In the genomic region with DNA sequence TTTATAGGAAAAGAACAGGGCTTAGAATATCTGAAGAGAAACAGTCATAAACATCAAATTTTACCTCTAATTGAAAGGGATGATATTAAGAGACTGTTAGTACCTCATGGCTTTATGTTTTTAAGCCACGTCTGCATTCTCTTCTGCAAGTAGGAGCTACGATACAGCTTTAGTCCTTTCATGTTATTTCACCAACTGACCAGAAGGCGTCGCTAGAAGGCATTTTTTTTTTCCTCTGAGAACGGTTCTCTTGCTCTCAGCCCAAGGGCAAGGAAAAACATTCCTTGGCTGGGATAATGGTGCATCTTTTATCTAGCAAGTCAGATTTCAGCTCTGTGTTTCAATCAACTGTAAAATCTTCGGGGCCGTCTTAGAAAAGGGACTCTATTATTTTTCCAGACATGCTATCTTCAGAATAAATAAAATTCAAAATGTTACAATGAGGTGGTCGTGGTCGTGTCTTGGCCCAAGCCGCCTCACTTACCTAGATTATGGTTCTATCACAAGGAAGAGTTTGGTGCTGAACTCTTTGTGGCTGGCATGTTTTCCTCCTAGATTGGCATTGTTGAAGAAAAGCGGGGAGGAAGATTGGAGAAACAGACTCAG, we compare ENCODE assay signal across 8 cellular contexts. TPM values are rescaled to one million over a fixed set of nuclear protein-coding genes. Genes with fewer than 3 reads are reported as not detected.
A peak's percentile ranks its signal among the peaks of the same experiment; 100 is the strongest.
DNase-seq lines count a peak whose midpoint lies in the region; TF ChIP-seq lines count a peak whose summit lies in the region.

No MANE protein-coding gene starts in this region.

- H3K27ac ChIP-seq in AG04450 (ENCODE audit: low read depth, low read length) (no peak overlapping the region), RWPE1 (no peak overlapping the region)

- H3K4me3 ChIP-seq in AG04450 (ENCODE audit: low read depth, low read length) (peak overlapping the region; percentile 32; the same call in 1 of the 2 replicates), LNCaP clone FGC (ENCODE audit: low read depth, low read length) (no peak overlapping the region; the same call in 1 of the 2 replicates), cardiac fibroblast (replicated peaks in 1 of 2; ENCODE audit: low read depth in 2 of 2, low read length in 2 of 2) (peak overlapping the region; percentile 2 to 5)

- H3K9me3 ChIP-seq in AG04450 (ENCODE audit: control insufficient read depth, insufficient read depth, low read length): no peaks in the 10 kb centered on the region

- POLR2A ChIA-PET in AG04450 (lab: Yijun Ruan, JAX): no interaction called here
- POLR2A ChIA-PET in RWPE1 (lab: Yijun Ruan, JAX; ENCODE audit: low non-redundant PET): no interaction called here

- H3K27me3 ChIP-seq in AG04450 (ENCODE audit: control insufficient read depth, insufficient read depth, low read length): no peaks in the 10 kb centered on the region

- DNase-seq in AG04450 (ENCODE audit: low read depth, low spot score) (peak; percentile 75), GDM1 (lab: John Stamatoyannopoulos, UW) (peak; percentile 23), LNCaP clone FGC (ENCODE audit: low read depth) (peak; percentile 32), RWPE1 (ENCODE audit: low spot score) (peak; percentile 40), cardiac fibroblast (ENCODE audit: low read depth in 2 of 2) (peak; percentile 85 to 89), kidney tubule cell (ENCODE audit: low spot score) (peak; percentile 70), stromal cell of bone marrow (ENCODE audit: low read depth) (peak; percentile 74), ecto neural progenitor cell (ENCODE audit: low spot score) (no peak)

- CTCF ChIA-PET in AG04450 (lab: Charles Lee) (interaction anchor here (0.6 to 2.9 kb wide), 15 partner anchors 10 to 1139 kb away, joined by 3 to 29 read pairs (median 4); a partner anchor contains a TSS), RWPE1 (lab: Yijun Ruan, JAX) (interaction anchor here (0.6 to 1.4 kb wide), 12 partner anchors 11 to 1550 kb away, joined by 3 to 6 read pairs (median 4); no protein-coding TSS in a partner anchor)

- TF ChIP-seq CTCF in AG04450 (IDR thresholded peaks at IDR 0.05; ENCODE audit: low read depth, low read length) (peak; percentile 76), LNCaP clone FGC (IDR thresholded peaks at IDR 0.05; ENCODE audit: control insufficient read depth, extremely low read depth, insufficient read depth) (peak; percentile 75), RWPE1 (conservative IDR thresholded peaks at IDR 0.05; ENCODE audit: low read depth) (peak; percentile 80), cardiac fibroblast (IDR thresholded peaks at IDR 0.05; ENCODE audit: low read depth, low read length) (peak; percentile 72)

RNA-seq across cellular contexts. Expression of a gene that starts 41.6 kb away (rescaled TPM):
- not detected in 2 replicates for polyA plus RNA-seq in AG04450 (2011; rRNA removed)
- not detected in 2 replicates for polyA minus RNA-seq in AG04450 (2011; rRNA and poly(A)+ RNA removed)
